25 cellular contexts compared by ENCODE assay signal in the genomic region with DNA sequence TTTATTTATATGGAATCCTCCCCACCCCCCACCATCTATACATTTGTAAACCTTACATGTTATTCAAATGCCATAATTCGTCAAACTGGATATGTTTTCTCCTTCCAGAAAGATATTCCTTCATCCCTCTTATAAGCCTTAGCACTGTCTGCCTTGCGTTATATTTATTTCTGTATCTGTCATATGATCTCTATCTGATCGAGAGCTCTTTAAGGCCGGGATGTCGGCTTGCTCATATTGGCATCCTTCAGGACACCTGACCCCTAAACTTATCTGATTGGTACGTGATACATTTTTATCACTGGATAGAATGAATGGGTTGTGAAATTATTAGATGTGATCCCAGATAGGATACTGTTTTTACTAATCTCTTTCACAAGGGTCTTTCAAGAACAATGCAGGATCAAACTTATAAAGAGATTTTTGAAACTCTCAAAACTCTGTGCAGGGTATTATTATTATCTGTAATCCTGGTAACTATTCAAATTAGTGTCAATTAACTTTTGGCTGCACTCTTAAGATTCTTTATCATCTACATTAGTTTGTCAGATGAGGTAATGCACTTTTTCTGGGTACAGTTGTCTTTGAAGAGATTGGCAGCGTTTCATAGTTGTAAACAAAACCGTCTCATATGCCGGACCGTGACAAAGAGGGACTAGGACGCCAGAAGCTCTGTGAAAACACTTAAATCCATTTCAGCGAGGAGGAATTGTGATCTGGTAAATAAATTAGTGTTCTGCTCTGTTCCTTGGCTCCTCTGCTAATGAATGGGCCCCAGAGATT.
A peak's percentile ranks its signal among the peaks of the same experiment; 100 is the strongest.
DNase-seq lines count a peak whose midpoint lies in the region; ATAC-seq and TF ChIP-seq lines count a peak whose summit lies in the region.
"Had no signal": no experiment of that assay in that cellular context is flagged by ENCODE, and none has a peak within 500 bp of the region (broad histone marks: within the 10 kb centered on the region; RNA-seq: fewer than 3 reads in every experiment).

No MANE protein-coding gene starts in this region.

- H3K27me3 Mint-ChIP-seq in brain: peaks cover 10% of the 10 kb centered on the region

- H3K4me1 ChIP-seq in HEK293 (ENCODE audit: control insufficient read depth, insufficient read depth, low read length): no peaks in the 10 kb centered on the region

- H3K27ac ChIP-seq in HEK293 (ENCODE audit: extremely low read depth, low read depth, low read length): no peak overlapping the region
- H3K27ac ChIP-seq: dorsolateral prefrontal cortex, neutrophil had no signal

- TF ChIP-seq CTCF in HEK293 (tag by site-specific recombination; IDR thresholded peaks at IDR 0.05) (no peak), brain (conservative IDR thresholded peaks at IDR 0.05) (no peak)

- H3K4me3 ChIP-seq in HEK293 (ENCODE audit: low read depth, low read length): no peak overlapping the region
- H3K4me3 ChIP-seq: dorsolateral prefrontal cortex had no signal

- no peaks in the 10 kb centered on the region for H3K36me3 ChIP-seq in HEK293 (ENCODE audit: control insufficient read depth in 2 of 2, insufficient read depth in 1 of 2, low read length in 2 of 2)
- H3K36me3 ChIP-seq: neutrophil had no signal

- peaks cover 37% of the 10 kb centered on the region for H3K4me1 Mint-ChIP-seq in brain

- peaks cover 3% of the 10 kb centered on the region for H3K36me3 Mint-ChIP-seq in brain
- H3K36me3 Mint-ChIP-seq: activated naive CD8-positive, alpha-beta T cell treated with anti-CD3 and anti-CD28 coated beads, Interleukin-2, amount 10 ng/mL, durations not matched to agents 7 days and 5 days had no signal

- H3K4me3 Mint-ChIP-seq in brain: peak overlapping the region in 2 of 5 experiments; percentile 30 to 64
- H3K4me3 Mint-ChIP-seq: activated naive CD8-positive, alpha-beta T cell treated with anti-CD3 and anti-CD28 coated beads, Interleukin-2, amount 10 ng/mL, durations not matched to agents 7 days and 5 days; activated T-helper 17 cell treated with anti-CD3 and anti-CD28 coated beads, Interleukin-2, amount 50 U/mL, for 72 hours; type B pancreatic cell had no signal

- POLR2A ChIA-PET in HEK293 (lab: Yijun Ruan, JAX): no interaction called here

- no peak for ATAC-seq in stimulated activated naive CD8-positive, alpha-beta T cell treated with anti-CD3 and anti-CD28 coated beads, Interleukin-15, Interleukin-2, amounts not matched to agents 100 U/mL and 50 U/mL, for 24 hours
- no peak for ATAC-seq in HG02840 (IDR thresholded peaks at IDR 0.05; ENCODE audit: low FRiP score, unreplicated experiment)
- ATAC-seq: activated T-helper 17 cell treated with anti-CD3 and anti-CD28 coated beads, Interleukin-2, amount 50 U/mL, for 72 hours had no signal

- peak overlapping the region in 4 of 5 experiments; percentile 44 to 83 (median 56) for H3K27ac Mint-ChIP-seq in brain
- H3K27ac Mint-ChIP-seq: activated naive CD8-positive, alpha-beta T cell treated with anti-CD3 and anti-CD28 coated beads, Interleukin-2, amount 10 ng/mL, durations not matched to agents 7 days and 5 days; activated T-helper 17 cell treated with anti-CD3 and anti-CD28 coated beads, Interleukin-2, amount 50 U/mL, for 72 hours; progenitor cell of endocrine pancreas; type B pancreatic cell had no signal

- DNase-seq in DMS153 treated with DMSO at 0.1 percent for 48 hours (lab: John Stamatoyannopoulos, UW; ENCODE audit: unreplicated experiment) (peak; percentile 35), NCI-H2107 treated with DMSO at 0.1 percent for 48 hours (lab: John Stamatoyannopoulos, UW; ENCODE audit: unreplicated experiment) (peak; percentile 46)
- no peak for DNase-seq in stimulated activated CD4-positive, alpha-beta T cell treated with anti-CD3 and anti-CD28 coated beads, Interleukin-4, amount 100 ng/mL, for 4 hours
- DNase-seq in stimulated activated CD4-positive, alpha-beta T cell treated with anti-CD3 and anti-CD28 coated beads, Interleukin-15, amount 100 ng/mL, for 24 hours: no peak
- DNase-seq in stimulated activated naive CD8-positive, alpha-beta T cell treated with anti-CD3 and anti-CD28 coated beads, Interleukin-15, Interleukin-2, amounts not matched to agents 100 U/mL and 50 U/mL, for 24 hours: no peak
- DNase-seq: activated CD4-positive, alpha-beta T cell treated with anti-CD3 and anti-CD28 coated beads, Interleukin-2, amount 50 U/mL, for 48 hours; activated CD4-positive, CD25-positive, alpha-beta regulatory T cell; activated CD8-positive, alpha-beta memory T cell treated with anti-CD3 and anti-CD28 coated beads, Interleukin-2, amount 50 U/mL, for 48 hours; activated naive CD8-positive, alpha-beta T cell treated with anti-CD3 and anti-CD28 coated beads, Interleukin-2, amount 10 ng/mL, durations not matched to agents 7 days and 5 days; dorsolateral prefrontal cortex; GF-D8; Karpas-422; kidney glomerular epithelial cell; mammary epithelial cell; NCI-H2081 treated with DMSO at 0.1 percent for 48 hours; NCI-H526 treated with DMSO at 0.1 percent for 48 hours; SW 1271; T1000 had no signal

- CTCF ChIA-PET in HEK293 (lab: Yijun Ruan, JAX): interaction anchor here (0.6 kb wide), 1 partner anchor 904 kb away, joined by 4 read pairs; no protein-coding TSS in a partner anchor

- H3K9me3 ChIP-seq in HEK293 (ENCODE audit: control insufficient read depth, insufficient read depth, low read depth, low read length): no peaks in the 10 kb centered on the region
- H3K9me3 ChIP-seq: neutrophil had no signal

- H3K9me3 Mint-ChIP-seq in brain: peaks cover 0 to 23% (median 6%) of the 10 kb centered on the region in 5 experiments
- H3K9me3 Mint-ChIP-seq: activated naive CD8-positive, alpha-beta T cell treated with anti-CD3 and anti-CD28 coated beads, Interleukin-2, amount 10 ng/mL, durations not matched to agents 7 days and 5 days; activated T-helper 17 cell treated with anti-CD3 and anti-CD28 coated beads, Interleukin-2, amount 50 U/mL, for 72 hours had no signal

TF ChIP-seq in HEK293, 187 proteins besides CTCF, POLR2A, EP300 and RAD21:
- TF ChIP-seq ZNF366 (tag by site-specific recombination; conservative IDR thresholded peaks at IDR 0.05) (peak; percentile 23; the same call in 1 of the 2 replicates), KLF16 (tag by site-specific recombination; IDR thresholded peaks at IDR 0.05) (no peak), ZNF843 (tag by site-specific recombination; IDR thresholded peaks at IDR 0.05) (0 out of 2 replicates have a peak, but pooled peaks have one; percentile 40), OVOL3 (tag by site-specific recombination; IDR thresholded peaks at IDR 0.05) (no peak), GLI2 (tag by site-specific recombination; IDR thresholded peaks at IDR 0.05; ENCODE audit: borderline replicate concordance, low read depth) (no peak), SETDB1 (IDR thresholded peaks at IDR 0.05; ENCODE audit: insufficient read length, low read length) (no peak), ZEB2 (tag by site-specific recombination; IDR thresholded peaks at IDR 0.05) (0 out of 2 replicates have a peak, but pooled peaks have one; percentile 27), PRDM6 (tag by site-specific recombination; IDR thresholded peaks at IDR 0.05) (peak; percentile 66), ZNF112 (tag by site-specific recombination; IDR thresholded peaks at IDR 0.05) (no peak), MYNN (tag by site-specific recombination; IDR thresholded peaks at IDR 0.05; ENCODE audit: borderline replicate concordance) (no peak)
- TF ChIP-seq, protein P1, sequence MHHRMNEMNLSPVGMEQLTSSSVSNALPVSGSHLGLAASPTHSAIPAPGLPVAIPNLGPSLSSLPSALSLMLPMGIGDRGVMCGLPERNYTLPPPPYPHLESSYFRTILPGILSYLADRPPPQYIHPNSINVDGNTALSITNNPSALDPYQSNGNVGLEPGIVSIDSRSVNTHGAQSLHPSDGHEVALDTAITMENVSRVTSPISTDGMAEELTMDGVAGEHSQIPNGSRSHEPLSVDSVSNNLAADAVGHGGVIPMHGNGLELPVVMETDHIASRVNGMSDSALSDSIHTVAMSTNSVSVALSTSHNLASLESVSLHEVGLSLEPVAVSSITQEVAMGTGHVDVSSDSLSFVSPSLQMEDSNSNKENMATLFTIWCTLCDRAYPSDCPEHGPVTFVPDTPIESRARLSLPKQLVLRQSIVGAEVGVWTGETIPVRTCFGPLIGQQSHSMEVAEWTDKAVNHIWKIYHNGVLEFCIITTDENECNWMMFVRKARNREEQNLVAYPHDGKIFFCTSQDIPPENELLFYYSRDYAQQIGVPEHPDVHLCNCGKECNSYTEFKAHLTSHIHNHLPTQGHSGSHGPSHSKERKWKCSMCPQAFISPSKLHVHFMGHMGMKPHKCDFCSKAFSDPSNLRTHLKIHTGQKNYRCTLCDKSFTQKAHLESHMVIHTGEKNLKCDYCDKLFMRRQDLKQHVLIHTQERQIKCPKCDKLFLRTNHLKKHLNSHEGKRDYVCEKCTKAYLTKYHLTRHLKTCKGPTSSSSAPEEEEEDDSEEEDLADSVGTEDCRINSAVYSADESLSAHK (tag by site-specific recombination; IDR thresholded peaks at IDR 0.05): peak; percentile 50; the same call in 1 of the 2 replicates
TF ChIP-seq in HEK293: peak in this region for 5.

Comparison
In these comparisons a context has a peak if more than half of its experiments do, and no peak if none do; other contexts are left out.
1. DNase-seq: peak in DMS153 treated with DMSO at 0.1 percent for 48 hours (single experiment) and NCI-H2107 treated with DMSO at 0.1 percent for 48 hours (single experiment); none in stimulated activated CD4-positive, alpha-beta T cell treated with anti-CD3 and anti-CD28 coated beads, Interleukin-4, amount 100 ng/mL, for 4 hours (0 of 2), stimulated activated CD4-positive, alpha-beta T cell treated with anti-CD3 and anti-CD28 coated beads, Interleukin-15, amount 100 ng/mL, for 24 hours (single experiment) and stimulated activated naive CD8-positive, alpha-beta T cell treated with anti-CD3 and anti-CD28 coated beads, Interleukin-15, Interleukin-2, amounts not matched to agents 100 U/mL and 50 U/mL, for 24 hours (single experiment).